In the genomic region with DNA sequence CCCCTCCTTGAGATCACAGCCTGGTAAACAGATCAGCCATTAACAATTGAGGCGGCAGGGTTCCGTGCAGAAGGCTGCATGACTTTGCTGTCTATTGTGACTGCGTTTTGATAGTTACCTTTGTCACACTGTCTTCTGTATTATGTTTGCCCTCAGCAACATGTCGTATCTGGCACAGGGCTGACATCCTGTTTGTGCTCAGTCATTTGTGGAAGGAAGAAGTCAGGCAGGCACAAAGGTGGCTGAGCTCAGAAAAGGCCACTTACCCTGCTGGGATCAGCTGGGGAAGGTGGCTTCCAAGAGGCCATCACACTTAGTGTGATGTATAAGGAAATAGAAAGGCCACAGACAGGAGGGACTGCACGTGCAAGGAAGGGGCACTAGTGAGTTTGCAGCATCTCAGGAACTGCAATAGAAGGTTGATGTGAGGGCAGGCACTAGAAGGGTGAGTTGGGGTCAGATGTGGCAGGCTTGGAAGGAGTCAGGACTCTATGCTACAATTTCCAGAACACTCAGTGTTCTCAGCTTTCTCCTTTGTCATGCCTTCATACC, we compare ENCODE assay signal across 10 cellular contexts. TPM values are rescaled to one million over a fixed set of nuclear protein-coding genes. Genes with fewer than 3 reads are reported as not detected.
A peak's percentile ranks its signal among the peaks of the same experiment; 100 is the strongest.
DNase-seq lines count a peak whose midpoint lies in the region; ATAC-seq and TF ChIP-seq lines count a peak whose summit lies in the region.
"Had no signal": no experiment of that assay in that cellular context is flagged by ENCODE, and none has a peak within 500 bp of the region (broad histone marks: within the 10 kb centered on the region; RNA-seq: fewer than 3 reads in every experiment).

No MANE protein-coding gene starts in this region.

- peaks cover 5% of the 10 kb centered on the region for H3K36me3 ChIP-seq in mammary epithelial cell (ENCODE audit: insufficient read depth, low read length)
- no peaks in the 10 kb centered on the region for H3K36me3 ChIP-seq in mucosa of descending colon (ENCODE audit: low read depth)
- peaks cover 35% of the 10 kb centered on the region for H3K36me3 ChIP-seq in upper lobe of right lung

- no TSS peak for BruUV-seq in MCF 10A (replicated peaks; lab: Mats Ljungman, UMichigan)
- no TSS peak for BruUV-seq in mammary epithelial cell (replicated peaks; lab: Mats Ljungman, UMichigan)

- CTCF ChIA-PET in MCF 10A (lab: Yijun Ruan, JAX) (interaction anchor here (0.6 kb wide), 1 partner anchor 37 kb away, joined by 3 read pairs; no protein-coding TSS in a partner anchor), mammary epithelial cell (lab: Charles Lee; ENCODE audit: low non-redundant PET) (no interaction called here)

- intact Hi-C loops in MCF 10A (cut with micrococcal nuclease), result no loop called here
- intact Hi-C loops in mammary epithelial cell (cut with micrococcal nuclease), result no loop called here
- intact Hi-C loops in mucosa of descending colon (cut with DNase I, micrococcal nuclease), result no loop called here
- intact Hi-C loops in upper lobe of right lung (cut with DNase I), result no loop called here

- peaks cover 12% of the 10 kb centered on the region for H3K4me1 ChIP-seq in mammary epithelial cell (ENCODE audit: insufficient read depth, low read length)
- H3K4me1 ChIP-seq in mucosa of descending colon (ENCODE audit: low read depth), result peaks cover 35% of the 10 kb centered on the region
- H3K4me1 ChIP-seq in upper lobe of right lung, result peaks cover 63% of the 10 kb centered on the region

- H3K27me3 ChIP-seq in mammary epithelial cell (ENCODE audit: insufficient read depth, low read length) (no peaks in the 10 kb centered on the region), upper lobe of right lung (no peaks in the 10 kb centered on the region)

- H3K9ac ChIP-seq in mammary epithelial cell (ENCODE audit: insufficient read depth, low read length), result no peak overlapping the region
- H3K9ac ChIP-seq: SK-N-SH had no signal

- TF ChIP-seq CTCF in MCF 10A (IDR thresholded peaks at IDR 0.05; ENCODE audit: unreplicated experiment), result no peak
- no peak for TF ChIP-seq CTCF in mammary epithelial cell (conservative IDR thresholded peaks at IDR 0.05 in 1 of 2, IDR thresholded peaks at IDR 0.05 in 1 of 2; ENCODE audit: extremely low read depth in 1 of 2, insufficient read depth in 1 of 2, low read depth in 1 of 2, low read length in 2 of 2)
- TF ChIP-seq CTCF in mucosa of descending colon (IDR thresholded peaks at IDR 0.05), result no peak
- no peak for TF ChIP-seq CTCF in upper lobe of right lung (IDR thresholded peaks at IDR 0.05)

- peak; percentile 87 to 90 for ATAC-seq in activated T-cell treated with anti-CD3 and anti-CD28 coated beads, Interleukin-2, amount 50 U/mL, for 72 hours (replicated peaks in 1 of 2)
- ATAC-seq in mucosa of descending colon (peak; percentile 69), upper lobe of right lung (peak; percentile 8), GM21528 (IDR thresholded peaks at IDR 0.05; ENCODE audit: low FRiP score, unreplicated experiment) (no peak), GM18520 (IDR thresholded peaks at IDR 0.05; ENCODE audit: unreplicated experiment) (no peak)

- peak overlapping the region; percentile 79 for H3K27ac Mint-ChIP-seq in MCF 10A (ENCODE audit: low read depth, unreplicated experiment)
- peak overlapping the region; percentile 88 for H3K27ac Mint-ChIP-seq in activated T-cell treated with anti-CD3 and anti-CD28 coated beads, Interleukin-2, amount 50 U/mL, for 72 hours

- no peak overlapping the region for H2AFZ ChIP-seq in mammary epithelial cell (ENCODE audit: low read depth, low read length)

- POLR2A ChIA-PET in MCF 10A (lab: Yijun Ruan, JAX), result no interaction called here

- no peaks in the 10 kb centered on the region for H3K27me3 Mint-ChIP-seq in MCF 10A (ENCODE audit: insufficient read depth, unreplicated experiment)
- no peaks in the 10 kb centered on the region for H3K27me3 Mint-ChIP-seq in activated T-cell treated with anti-CD3 and anti-CD28 coated beads, Interleukin-2, amount 50 U/mL, for 72 hours (ENCODE audit: low read depth)

- H3K4me2 ChIP-seq in mammary epithelial cell (ENCODE audit: insufficient read depth, low read depth, low read length), result no peak overlapping the region
- H3K4me2 ChIP-seq: SK-N-SH had no signal

- no peak overlapping the region for H3K4me3 Mint-ChIP-seq in MCF 10A (ENCODE audit: unreplicated experiment)
- peak overlapping the region; percentile 66 to 78 for H3K4me3 Mint-ChIP-seq in activated T-cell treated with anti-CD3 and anti-CD28 coated beads, Interleukin-2, amount 50 U/mL, for 72 hours

- H3K27ac ChIP-seq in mammary epithelial cell (ENCODE audit: insufficient read depth, low read depth, low read length) (no peak overlapping the region), upper lobe of right lung (peak overlapping the region; percentile 43)

- dilution Hi-C loops in mammary epithelial cell (cut with HindIII; ENCODE audit: low sequenced_read_pairs), result no loop called here

- H3K4me3 ChIP-seq in mammary epithelial cell (replicated peaks in 1 of 3; ENCODE audit: insufficient read depth in 1 of 3, low read depth in 2 of 3, low read length in 3 of 3) (no peak overlapping the region), mucosa of descending colon (no peak overlapping the region), upper lobe of right lung (no peak overlapping the region)

- H3K4me1 Mint-ChIP-seq in MCF 10A (ENCODE audit: insufficient read depth, unreplicated experiment), result peaks cover 38% of the 10 kb centered on the region
- H3K4me1 Mint-ChIP-seq in activated T-cell treated with anti-CD3 and anti-CD28 coated beads, Interleukin-2, amount 50 U/mL, for 72 hours (ENCODE audit: low read depth), result peaks cover 59% of the 10 kb centered on the region

- no peaks in the 10 kb centered on the region for H4K20me1 ChIP-seq in mammary epithelial cell (ENCODE audit: insufficient read depth, low read length)

- DNase-seq in MCF 10A (ENCODE audit: unreplicated experiment), result no peak
- no peak for DNase-seq in mammary epithelial cell
- peak; percentile 43 for DNase-seq in activated T-cell treated with anti-CD3 and anti-CD28 coated beads, Interleukin-2, amount 50 U/mL, for 72 hours
- no peak for DNase-seq in mucosa of descending colon
- DNase-seq in upper lobe of right lung, result no peak
- no peak for DNase-seq in cerebellar nuclear complex (lab: John Stamatoyannopoulos, UW)
- DNase-seq: NCI-H2171, SK-N-SH had no signal

- H3K36me3 Mint-ChIP-seq in MCF 10A (ENCODE audit: insufficient read depth, unreplicated experiment), result peaks cover 64% of the 10 kb centered on the region
- peaks cover 24 to 54% of the 10 kb centered on the region in 2 donors for H3K36me3 Mint-ChIP-seq in activated T-cell treated with anti-CD3 and anti-CD28 coated beads, Interleukin-2, amount 50 U/mL, for 72 hours (ENCODE audit: insufficient read depth in 2 of 2)

- no peaks in the 10 kb centered on the region for H3K9me3 Mint-ChIP-seq in MCF 10A (ENCODE audit: unreplicated experiment)
- H3K9me3 Mint-ChIP-seq in activated T-cell treated with anti-CD3 and anti-CD28 coated beads, Interleukin-2, amount 50 U/mL, for 72 hours, result peaks cover 0 to 10% of the 10 kb centered on the region in 2 donors

- H3K9me3 ChIP-seq in mammary epithelial cell (replicated peaks; ENCODE audit: insufficient read depth, low read length) (no peaks in the 10 kb centered on the region), mucosa of descending colon (no peaks in the 10 kb centered on the region), upper lobe of right lung (no peaks in the 10 kb centered on the region)
- H3K9me3 ChIP-seq: SK-N-SH had no signal

- in situ Hi-C loops in mammary epithelial cell (cut with MboI; ENCODE audit: low sequenced_read_pairs in 2 of 2), result no loop called here

- 96% methylated on average over 5 of the region's 5 CpGs for whole genome bisulfite sequencing in mammary epithelial cell (ENCODE audit: low coverage, missing lambda C conversion rate)

- peaks cover 90% of the 10 kb centered on the region for H3K79me2 ChIP-seq in mammary epithelial cell (ENCODE audit: insufficient read depth, low read length)

RNA-seq across cellular contexts. Expression of gene PML, which starts 13.4 kb away (rescaled TPM):
- total RNA-seq in MCF 10A (2022) (33.4 and 33.9 TPM in 2 replicates), mammary epithelial cell (10 to 100 TPM; 38.7 to 55.5 TPM), mucosa of descending colon (10 to 100 TPM; 27.6 to 52.2 (median 35.6) TPM), upper lobe of right lung (82.9 TPM)
- polyA plus RNA-seq in mammary epithelial cell, result 16.8 TPM
- 54.1 TPM for polyA minus RNA-seq in mammary epithelial cell
- 10 to 100 TPM; 70.9 to 71.6 TPM for total RNA-seq in activated T-cell treated with anti-CD3 and anti-CD28 coated beads, Interleukin-2, amount 50 U/mL, for 72 hours

RNA-seq across cellular contexts. Expression of gene STOML1, which starts 15.8 kb away (rescaled TPM):
- total RNA-seq in MCF 10A (2022) (12.0 and 17.6 TPM in 2 replicates), mammary epithelial cell (10 to 100 TPM; 14.0 to 15.3 TPM), mucosa of descending colon (10 to 100 TPM; 11.5 to 13.4 (median 12.4) TPM), upper lobe of right lung (23.4 TPM)
- 10.9 TPM for polyA plus RNA-seq in mammary epithelial cell
- polyA minus RNA-seq in mammary epithelial cell, result 36.3 TPM
- total RNA-seq in activated T-cell treated with anti-CD3 and anti-CD28 coated beads, Interleukin-2, amount 50 U/mL, for 72 hours, result 10 to 100 TPM in 1 of 2 donors, 1 to 10 TPM in 1; 7.2 to 15.1 TPM

Comparison
In these comparisons a context has a peak if more than half of its experiments do, and no peak if none do; other contexts are left out.
1. DNase-seq: peak in activated T-cell treated with anti-CD3 and anti-CD28 coated beads, Interleukin-2, amount 50 U/mL, for 72 hours (2 of 2); none in MCF 10A (single experiment), mammary epithelial cell (single experiment), mucosa of descending colon (0 of 3), upper lobe of right lung (single experiment) and cerebellar nuclear complex (0 of 2).
2. ATAC-seq: peak in activated T-cell treated with anti-CD3 and anti-CD28 coated beads, Interleukin-2, amount 50 U/mL, for 72 hours (2 of 2), mucosa of descending colon (single experiment) and upper lobe of right lung (single experiment); none in GM21528 (single experiment) and GM18520 (single experiment).